In the genomic region with DNA sequence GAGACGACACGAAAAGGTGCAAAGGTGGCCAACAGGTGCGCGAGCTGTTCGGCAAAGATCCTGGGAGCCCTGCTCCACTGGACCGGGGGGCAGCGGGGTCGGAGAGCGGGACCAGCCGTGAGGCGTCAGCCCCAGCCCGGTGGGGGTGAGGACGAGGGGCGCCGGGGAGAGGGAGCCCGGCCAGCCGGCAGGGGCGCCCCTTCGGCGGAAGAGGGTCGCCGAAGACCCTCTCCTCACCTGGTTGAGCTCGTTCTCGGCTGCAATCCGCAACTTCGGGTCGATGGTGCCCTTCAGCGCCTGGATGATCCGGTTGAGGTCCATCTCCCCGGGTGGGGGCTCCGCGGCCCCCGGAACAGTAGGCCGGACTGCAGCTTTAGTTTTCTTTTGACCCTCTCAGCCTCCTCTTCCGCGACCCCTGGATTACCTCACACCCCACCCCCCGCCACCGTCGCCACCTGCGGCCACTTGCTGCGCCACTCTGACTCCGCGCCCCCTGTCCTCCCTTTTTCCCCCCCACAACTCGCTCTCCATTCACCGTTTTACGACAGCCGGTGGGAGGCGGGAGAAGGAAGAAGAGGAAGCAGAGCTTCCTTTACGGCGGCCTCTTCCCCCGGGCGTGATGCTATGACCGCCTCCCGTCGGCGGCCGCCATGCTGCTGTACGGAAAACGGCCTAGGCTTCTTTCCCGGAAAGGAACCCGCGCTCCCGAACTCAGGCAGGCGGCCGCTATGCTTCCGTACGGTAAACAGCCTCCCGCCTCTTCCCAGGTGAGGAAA, we compare ENCODE assay signal across 8 cellular contexts. TPM values are rescaled to one million over a fixed set of nuclear protein-coding genes. Genes with fewer than 3 reads are reported as not detected.
DNase-seq lines count a peak whose midpoint lies in the region; ATAC-seq and TF ChIP-seq lines count a peak whose summit lies in the region.

A gene (minus strand): TSS at position 543 of the 776 bp plus-strand sequence. CDS start 222 bp downstream, at position 321.

- H3K27ac ChIP-seq in angular gyrus (ENCODE audit: low read depth, low read length) (peak within 1 kb of the TSS; percentile 76), uterus (peak within 1 kb of the TSS; percentile 78 to 85)

- H3K27me3 ChIP-seq in uterus = no peaks in the 10 kb centered on the region

- peak within 1 kb of the TSS; percentile 74 to 94 for H3K4me3 ChIP-seq in uterus

- peak; percentile 85 for ATAC-seq in GM18498 (IDR thresholded peaks at IDR 0.05; ENCODE audit: unreplicated experiment)
- ATAC-seq in HG02938 (IDR thresholded peaks at IDR 0.05; ENCODE audit: unreplicated experiment) = peak; percentile 68
- peak; percentile 97 for ATAC-seq in left ventricle myocardium superior

- H3K9me3 ChIP-seq in uterus = no peaks in the 10 kb centered on the region

- no peak for TF ChIP-seq POLR2A in uterus (IDR thresholded peaks at IDR 0.05)

- intact Hi-C loops in left ventricle myocardium superior (cut with micrococcal nuclease) (no loop called here), uterus (cut with DNase I; ENCODE audit: low total_unique reads) (no loop called here)

- no peaks in the 10 kb centered on the region for H3K36me3 ChIP-seq in uterus

- DNase-seq in NCI-H1694 treated with DMSO at 0.1 percent for 48 hours (lab: John Stamatoyannopoulos, UW) (peak; percentile 97), T-helper 2 cell (peak; percentile 55 to 93 (median 80)), left ventricle myocardium superior (peak; percentile 95), pulmonary artery endothelial cell (ENCODE audit: low read depth, low spot score) (peak; percentile 71), uterus (peak; percentile 92 to 94)

- H3K4me1 ChIP-seq in uterus = no peaks in the 10 kb centered on the region

- TF ChIP-seq CTCF in uterus (IDR thresholded peaks at IDR 0.05) = peak; percentile 7 to 37 (median 21)

RNA-seq across cellular contexts. Expression of the gene that starts here (rescaled TPM):
- 27.3 TPM for total RNA-seq in left ventricle myocardium superior
- 44.3 and 57.8 TPM in 2 replicates for total RNA-seq in pulmonary artery endothelial cell
- 10 to 100 TPM; 11.0 to 53.1 (median 34.2) TPM for total RNA-seq in uterus

Comparison
In these comparisons a context has a peak if more than half of its experiments do, and no peak if none do; other contexts are left out.
1. Peak in every context shown above with its lines: DNase-seq, ATAC-seq, H3K4me3 ChIP-seq and H3K27ac ChIP-seq.